17 cellular contexts compared by ENCODE assay signal in the genomic region with DNA sequence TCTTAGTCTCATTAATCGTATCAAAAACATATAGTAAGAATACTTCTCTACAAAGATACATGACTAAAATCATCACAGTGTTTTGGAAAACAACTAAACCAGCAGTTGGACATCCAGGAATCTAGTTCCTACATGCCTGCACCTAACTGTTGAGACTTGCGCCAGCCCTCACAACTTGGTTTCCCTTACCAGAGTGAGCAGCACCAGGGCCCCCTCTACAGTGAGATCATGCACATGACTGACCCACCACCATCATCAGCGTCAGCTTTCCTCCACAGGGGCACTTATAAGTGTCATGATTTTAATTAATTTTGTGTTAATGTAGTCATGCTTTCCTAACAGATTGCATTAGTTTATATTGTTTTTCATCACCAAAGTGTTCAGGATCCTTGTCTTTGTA.
"Had no signal": no experiment of that assay in that cellular context is flagged by ENCODE, and none has a peak within 500 bp of the region (broad histone marks: within the 10 kb centered on the region; RNA-seq: fewer than 3 reads in every experiment).

No MANE protein-coding gene starts in this region.

- H3K27ac ChIP-seq: left lung, prostate gland, right lobe of liver, tibial artery, uterus had no signal

- H3K27me3 ChIP-seq: left lung, right lobe of liver, tibial artery, uterus had no signal

- H3K27me3 Mint-ChIP-seq: activated CD4-positive, alpha-beta T cell treated with anti-CD3 and anti-CD28 coated beads for 36 hours; brain; dendritic cell treated with granulocyte-macrophage colony-stimulating factor and Interleukin-4, amounts not matched to agents 40 ng/mL and 50 ng/mL, for 4 days; stimulated activated memory B cell treated with anti-CD40 and anti-IgM and Interleukin-4, amounts not matched to agents 10 μg/mL and 1 μg/mL and 100 μg/mL, for 72 hours had no signal

- H3K4me1 Mint-ChIP-seq: activated CD4-positive, alpha-beta T cell treated with anti-CD3 and anti-CD28 coated beads for 36 hours; activated T-helper 17 cell treated with anti-CD3 and anti-CD28 coated beads, Interleukin-2, amount 50 U/mL, for 72 hours; brain; memory B cell; stimulated activated memory B cell treated with anti-CD40 and anti-IgM and Interleukin-4, amounts not matched to agents 10 μg/mL and 1 μg/mL and 100 μg/mL, for 72 hours had no signal

- H3K4me3 ChIP-seq: left lung, prostate gland, right lobe of liver, tibial artery, uterus had no signal

- H3K9me3 ChIP-seq: left lung, prostate gland, right lobe of liver, tibial artery, uterus had no signal

- DNase-seq: activated CD4-positive, alpha-beta T cell treated with anti-CD3 and anti-CD28 coated beads for 36 hours; activated naive CD4-positive, alpha-beta T cell treated with anti-CD3 and anti-CD28 coated beads, Interleukin-2, amount 50 U/mL, for 16 hours; cerebellar nuclear complex; islet precursor cell; left lung; right lobe of liver; T1000; tibial artery; uterus had no signal

- H3K27ac Mint-ChIP-seq: activated CD4-positive, alpha-beta T cell treated with anti-CD3 and anti-CD28 coated beads for 36 hours; activated T-helper 17 cell treated with anti-CD3 and anti-CD28 coated beads, Interleukin-2, amount 50 U/mL, for 72 hours; brain; dendritic cell treated with granulocyte-macrophage colony-stimulating factor and Interleukin-4, amounts not matched to agents 40 ng/mL and 50 ng/mL, for 4 days; memory B cell; nephron; stimulated activated memory B cell treated with anti-CD40 and anti-IgM and Interleukin-4, amounts not matched to agents 10 μg/mL and 1 μg/mL and 100 μg/mL, for 72 hours had no signal

- H3K4me3 Mint-ChIP-seq: activated CD4-positive, alpha-beta T cell treated with anti-CD3 and anti-CD28 coated beads for 36 hours; activated T-helper 17 cell treated with anti-CD3 and anti-CD28 coated beads, Interleukin-2, amount 50 U/mL, for 72 hours; brain; dendritic cell treated with granulocyte-macrophage colony-stimulating factor and Interleukin-4, amounts not matched to agents 40 ng/mL and 50 ng/mL, for 4 days; memory B cell; nephron; stimulated activated memory B cell treated with anti-CD40 and anti-IgM and Interleukin-4, amounts not matched to agents 10 μg/mL and 1 μg/mL and 100 μg/mL, for 72 hours had no signal

- ATAC-seq: activated CD4-positive, alpha-beta T cell treated with anti-CD3 and anti-CD28 coated beads for 36 hours; activated T-helper 17 cell treated with anti-CD3 and anti-CD28 coated beads, Interleukin-2, amount 50 U/mL, for 72 hours; esophagus mucosa; left lung; right lobe of liver; stimulated activated memory B cell treated with anti-CD40 and anti-IgM and Interleukin-4, amounts not matched to agents 10 μg/mL and 1 μg/mL and 100 μg/mL, for 72 hours had no signal

- H3K36me3 ChIP-seq: left lung, prostate gland, right lobe of liver, tibial artery, uterus had no signal

- H3K36me3 Mint-ChIP-seq: brain; memory B cell; stimulated activated memory B cell treated with anti-CD40 and anti-IgM and Interleukin-4, amounts not matched to agents 10 μg/mL and 1 μg/mL and 100 μg/mL, for 72 hours had no signal

- H3K9me3 Mint-ChIP-seq: activated T-helper 17 cell treated with anti-CD3 and anti-CD28 coated beads, Interleukin-2, amount 50 U/mL, for 72 hours; dendritic cell treated with granulocyte-macrophage colony-stimulating factor and Interleukin-4, amounts not matched to agents 40 ng/mL and 50 ng/mL, for 4 days; memory B cell; nephron; stimulated activated memory B cell treated with anti-CD40 and anti-IgM and Interleukin-4, amounts not matched to agents 10 μg/mL and 1 μg/mL and 100 μg/mL, for 72 hours had no signal

- H3K4me1 ChIP-seq: left lung, prostate gland, right lobe of liver, tibial artery, uterus had no signal
